Comparison of ENCODE assay signal across 21 cellular contexts in genomic region chr4:180160195-180160985, GRCh38.
DNase-seq lines count a peak whose midpoint lies in the region; ATAC-seq, FAIRE-seq and TF ChIP-seq lines count a peak whose summit lies in the region.
"Had no signal": no experiment of that assay in that cellular context is flagged by ENCODE, and none has a peak within 500 bp of the region (broad histone marks: within the 10 kb centered on the region; RNA-seq: fewer than 3 reads in every experiment).

No MANE protein-coding gene starts in this region.

- no peak overlapping the region for H2BK120ac ChIP-seq in H1 (replicated peaks; ENCODE audit: low read depth, low read length)

- no peak for TF ChIP-seq EP300 in H1 (IDR thresholded peaks at IDR 0.05; ENCODE audit: borderline replicate concordance in 1 of 2, low read depth in 2 of 2, low read length in 2 of 2)
- TF ChIP-seq EP300 in neural cell (conservative IDR thresholded peaks at IDR 0.05; ENCODE audit: poor library complexity, severe bottlenecking): peak; percentile 93

- H2BK20ac ChIP-seq in H1 (ENCODE audit: low read length): no peak overlapping the region

- H3K27me3 ChIP-seq in Karpas-422 (ENCODE audit: low read length) (no peaks in the 10 kb centered on the region), H1 (replicated peaks in 1 of 4; ENCODE audit: control insufficient read depth in 3 of 4, extremely low read depth in 1 of 4, insufficient read depth in 3 of 4, low read length in 3 of 4) (no peaks in the 10 kb centered on the region), neural cell (ENCODE audit: insufficient read depth, low read depth, low read length) (no peaks in the 10 kb centered on the region)
- H3K27me3 ChIP-seq: MG63 had no signal

- H3K4ac ChIP-seq in H1 (replicated peaks; ENCODE audit: insufficient read length, low read depth, low read length): no peak overlapping the region

- H3K18ac ChIP-seq in H1 (ENCODE audit: extremely low read depth, low read length): no peak overlapping the region

- no peak overlapping the region for H2BK5ac ChIP-seq in H1 (ENCODE audit: low read depth, low read length)

- no peak for ATAC-seq in GM18870 (IDR thresholded peaks at IDR 0.05; ENCODE audit: unreplicated experiment)

- POLR2A ChIA-PET in H1 (lab: Charles Lee; ENCODE audit: partially characterized antibody): no interaction called here

- H4K20me1 ChIP-seq in Karpas-422 (ENCODE audit: insufficient read depth, low read depth, low read length) (no peaks in the 10 kb centered on the region), H1 (replicated peaks in 1 of 2; ENCODE audit: control insufficient read depth in 1 of 2, insufficient read depth in 2 of 2, low read length in 2 of 2) (no peaks in the 10 kb centered on the region), neural cell (ENCODE audit: insufficient read depth) (no peaks in the 10 kb centered on the region)

- CTCF ChIA-PET in H1 (lab: Charles Lee; ENCODE audit: partially characterized antibody): no interaction called here

- TF ChIP-seq RAD21 in H1 (IDR thresholded peaks at IDR 0.05 in 1 of 2, conservative IDR thresholded peaks at IDR 0.05 in 1 of 2; ENCODE audit: low read depth in 2 of 2, low read length in 2 of 2) (no peak), neural cell (conservative IDR thresholded peaks at IDR 0.05) (no peak)

- TF ChIP-seq CTCF in H1 (IDR thresholded peaks at IDR 0.05; ENCODE audit: control extremely low read depth in 1 of 3, insufficient read depth in 1 of 3, low read depth in 1 of 3, low read length in 3 of 3): no peak
- no peak for TF ChIP-seq CTCF in neural cell (IDR thresholded peaks at IDR 0.05; ENCODE audit: poor library complexity, severe bottlenecking)

- no peaks in the 10 kb centered on the region for H3K23me2 ChIP-seq in H1 (ENCODE audit: low read depth, low read length)

- H2BK15ac ChIP-seq in H1 (ENCODE audit: low read length): no peak overlapping the region

- H3K4me2 ChIP-seq in Karpas-422 (ENCODE audit: low read depth, low read length, poor library complexity, severe bottlenecking) (no peak overlapping the region), H1 (ENCODE audit: insufficient read depth in 1 of 2, low read depth in 2 of 2, low read length in 2 of 2) (no peak overlapping the region), neural cell (ENCODE audit: low read length) (peak overlapping the region; percentile 29)

- TF ChIP-seq POLR2A in H1 (IDR thresholded peaks at IDR 0.05; ENCODE audit: control extremely low read depth in 1 of 2, low read depth in 2 of 2, low read length in 2 of 2): no peak

- H3K27ac ChIP-seq in Karpas-422 (ENCODE audit: low read length) (no peak overlapping the region), H1 (ENCODE audit: low read depth, low read length) (no peak overlapping the region), neural cell (ENCODE audit: low read length) (peak overlapping the region; percentile 68)

- WGBS in H1 (ENCODE audit: extremely low coverage in 1 of 2, insufficient coverage in 1 of 2, insufficient read length in 1 of 2, insufficient replicate concordance in 2 of 2, low coverage in 1 of 2, low lambda C conversion rate in 2 of 2, missing lambda C conversion rate in 1 of 2), 2 experiments: 82% methylated on average over 8 of the region's 8 CpGs; no CpG with 5 or more reads in 1 of the 2 experiments

- no peak overlapping the region for H4K8ac ChIP-seq in H1 (ENCODE audit: extremely low read depth, insufficient read depth, low read length)

- H4K91ac ChIP-seq in H1 (replicated peaks; ENCODE audit: insufficient read length, low read length): no peak overlapping the region

- no peak overlapping the region for H3K9ac ChIP-seq in Karpas-422 (ENCODE audit: low read length)
- no peak overlapping the region for H3K9ac ChIP-seq in H1 (replicated peaks in 1 of 4; ENCODE audit: extremely low read depth in 1 of 4, low read depth in 3 of 4, low read length in 3 of 4)
- H3K9ac ChIP-seq in neural cell (ENCODE audit: low read length): no peak overlapping the region

- H2AFZ ChIP-seq in Karpas-422 (ENCODE audit: low read length): 0 out of 2 replicates have a peak overlapping the region, but pooled peaks have one; percentile 43
- peak overlapping the region; percentile 15; the same call in 1 of the 2 replicates for H2AFZ ChIP-seq in H1 (ENCODE audit: low read length)
- no peak overlapping the region for H2AFZ ChIP-seq in neural cell (ENCODE audit: low read depth, low read length)

- H3K4me3 ChIP-seq in Karpas-422 (ENCODE audit: low read length): no peak overlapping the region
- H3K4me3 ChIP-seq in H1 (ENCODE audit: extremely low read depth in 1 of 4, insufficient read depth in 2 of 4, low read depth in 3 of 4, low read length in 4 of 4): no peak overlapping the region
- H3K4me3 ChIP-seq in neural cell (ENCODE audit: low read length): peak overlapping the region; percentile 21
- H3K4me3 ChIP-seq: MG63 had no signal

- H4K5ac ChIP-seq in H1 (ENCODE audit: insufficient read length, low read depth, low read length): no peak overlapping the region

- H3K79me2 ChIP-seq in Karpas-422 (ENCODE audit: low read length) (no peaks in the 10 kb centered on the region), H1 (ENCODE audit: control insufficient read depth in 1 of 2, insufficient read depth in 2 of 2, low read length in 2 of 2) (no peaks in the 10 kb centered on the region), neural cell (replicated peaks; ENCODE audit: insufficient read depth, low read length) (no peaks in the 10 kb centered on the region)

- no peak overlapping the region for H2AK5ac ChIP-seq in H1 (ENCODE audit: low read depth, low read length)

- H3K56ac ChIP-seq in H1 (replicated peaks; ENCODE audit: insufficient read length, low read depth, low read length): no peak overlapping the region

- H3K36me3 ChIP-seq in Karpas-422 (ENCODE audit: insufficient read depth, low read length): no peaks in the 10 kb centered on the region
- H3K36me3 ChIP-seq in H1 (ENCODE audit: control insufficient read depth in 2 of 4, insufficient read depth in 4 of 4, low read length in 3 of 4): no peaks in the 10 kb centered on the region
- no peaks in the 10 kb centered on the region for H3K36me3 ChIP-seq in neural cell (ENCODE audit: insufficient read depth, low read length)
- H3K36me3 ChIP-seq: MG63 had no signal

- H2BK12ac ChIP-seq in H1 (ENCODE audit: low read depth, low read length): no peak overlapping the region

- H3K9me3 ChIP-seq in Karpas-422 (ENCODE audit: low read length) (no peaks in the 10 kb centered on the region), H1 (ENCODE audit: insufficient read depth in 2 of 2, low read depth in 1 of 2, low read length in 1 of 2) (no peaks in the 10 kb centered on the region), neural cell (ENCODE audit: low read length) (no peaks in the 10 kb centered on the region)
- H3K9me3 ChIP-seq: MG63 had no signal

- H3K4me1 ChIP-seq in Karpas-422 (ENCODE audit: low read length): peaks cover 19% of the 10 kb centered on the region
- no peaks in the 10 kb centered on the region; a peak in 1 of 7 replicates for H3K4me1 ChIP-seq in H1 (replicated peaks in 1 of 4; ENCODE audit: control insufficient read depth in 3 of 4, insufficient read depth in 4 of 4, low read length in 3 of 4)

- DNase-seq in AG08395 (ENCODE audit: low spot score) (peak; percentile 1), Karpas-422 (no peak), H1 (ENCODE audit: low read depth in 1 of 2, low spot score in 2 of 2) (no peak), cerebellar cortex (ENCODE audit: low spot score) (no peak), NCI-H748 (lab: John Stamatoyannopoulos, UW; ENCODE audit: unreplicated experiment) (no peak), NCI-H146 treated with DMSO at 0.1 percent for 48 hours (lab: John Stamatoyannopoulos, UW; ENCODE audit: unreplicated experiment) (no peak)
- DNase-seq: 8988T, DMS 273 treated with DMSO at 0.1 percent for 48 hours, DND-41, H9, Kasumi-1, MG63, NCI-H1048, NCI-H1436 treated with DMSO at 0.1 percent for 48 hours, NCI-H2081, NCI-H2171 treated with DMSO at 0.1 percent for 48 hours, NCI-H446 treated with DMSO at 0.1 percent for 48 hours, NCI-H82 had no signal

- no peaks in the 10 kb centered on the region for H3K79me1 ChIP-seq in H1 (ENCODE audit: low read depth, low read length)

- H3F3A ChIP-seq in neural cell (ENCODE audit: insufficient read depth, low read length, poor library complexity, severe bottlenecking): no peaks in the 10 kb centered on the region

- H3K9me2 ChIP-seq in Karpas-422 (replicated peaks; ENCODE audit: insufficient read depth, low read length) (no peaks in the 10 kb centered on the region), neural cell (ENCODE audit: insufficient read depth, low read length) (no peaks in the 10 kb centered on the region)

- H3K14ac ChIP-seq in H1 (ENCODE audit: insufficient read length): no peak overlapping the region

- FAIRE-seq in H1 (lab: Jason Lieb, UNC): no peak
- FAIRE-seq: G401.6 had no signal

- no peak overlapping the region for H3K23ac ChIP-seq in H1 (ENCODE audit: insufficient read length)

TF ChIP-seq in H1, 55 proteins besides CTCF, POLR2A, EP300 and RAD21:
- TF ChIP-seq SP2 (IDR thresholded peaks at IDR 0.05; ENCODE audit: low read length) (no peak), NRF1 (IDR thresholded peaks at IDR 0.05; ENCODE audit: low read depth, low read length) (no peak)

TF ChIP-seq in neural cell, 6 proteins besides CTCF, POLR2A, EP300 and RAD21 (continues in another document):
- TF ChIP-seq SMC3 (conservative IDR thresholded peaks at IDR 0.05; ENCODE audit: poor library complexity) (no peak), MXI1 (conservative IDR thresholded peaks at IDR 0.05; ENCODE audit: poor library complexity, severe bottlenecking) (no peak), POLR2AphosphoS5 (IDR thresholded peaks at IDR 0.05) (peak; percentile 70)
